ENCODE assay signal across 8 cellular contexts in the genomic region with DNA sequence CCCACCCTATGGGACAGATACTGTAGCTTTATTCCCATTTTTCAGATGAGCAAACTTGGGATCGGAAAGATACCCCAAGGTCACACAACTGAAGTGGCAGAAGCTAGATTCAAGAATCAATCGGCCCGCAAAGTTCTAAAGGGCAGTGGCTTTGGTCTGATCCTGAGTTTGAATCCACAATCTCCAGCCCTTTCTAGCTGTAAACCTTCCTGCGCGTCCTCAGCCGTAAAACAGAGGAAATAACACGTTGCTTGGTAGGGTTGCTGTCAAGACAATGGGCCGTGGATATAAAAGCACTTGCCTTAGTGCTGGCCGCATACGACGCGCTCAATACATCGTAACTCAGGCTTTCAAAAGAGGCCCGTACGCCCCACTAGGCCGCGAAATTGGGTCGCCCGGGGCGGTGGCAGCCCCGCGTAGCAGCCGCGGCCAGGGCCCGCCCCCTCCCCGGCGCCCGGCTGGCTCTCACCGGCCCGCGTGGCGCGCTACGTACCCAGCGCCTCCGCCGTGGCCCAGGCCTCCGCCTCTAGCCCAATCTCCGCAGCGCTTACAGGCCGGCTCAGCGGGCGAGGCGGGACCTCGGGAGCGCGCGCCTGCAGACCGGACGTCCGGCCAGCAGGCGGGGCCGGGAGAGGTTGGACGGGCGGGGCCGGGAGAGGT. TPM values are rescaled to one million over a fixed set of nuclear protein-coding genes. Genes with fewer than 3 reads are reported as not detected.
A peak's percentile ranks its signal among the peaks of the same experiment; 100 is the strongest.
DNase-seq lines count a peak whose midpoint lies in the region; ATAC-seq and TF ChIP-seq lines count a peak whose summit lies in the region.

A gene with protein sequence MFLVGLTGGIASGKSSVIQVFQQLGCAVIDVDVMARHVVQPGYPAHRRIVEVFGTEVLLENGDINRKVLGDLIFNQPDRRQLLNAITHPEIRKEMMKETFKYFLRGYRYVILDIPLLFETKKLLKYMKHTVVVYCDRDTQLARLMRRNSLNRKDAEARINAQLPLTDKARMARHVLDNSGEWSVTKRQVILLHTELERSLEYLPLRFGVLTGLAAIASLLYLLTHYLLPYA (minus strand): TSS at position 573 of the 660 bp plus-strand sequence. CDS start 16,747 bp downstream, outside the sequence.

- H3K36me3 ChIP-seq in iPS-20b (ENCODE audit: insufficient read depth, low read depth, low read length) = no peaks in the 10 kb centered on the region

- H3K27ac ChIP-seq in VCaP (peak within 1 kb of the TSS; percentile 99), iPS-20b (ENCODE audit: low read length) (peak within 1 kb of the TSS; percentile 59), skin epidermis (peak within 1 kb of the TSS; percentile 83 to 98 (median 93))

- DNase-seq in A172 (ENCODE audit: low spot score) (peak; percentile 76), NCI-H2171 treated with DMSO at 0.1 percent for 48 hours (lab: John Stamatoyannopoulos, UW) (peak; percentile 95), T47D (ENCODE audit: low read depth in 1 of 2, low spot score in 1 of 2) (peak; percentile 94 to 98)

- peak; percentile 86 for ATAC-seq in GM18867 (IDR thresholded peaks at IDR 0.05; ENCODE audit: unreplicated experiment)
- ATAC-seq in HG03103 (IDR thresholded peaks at IDR 0.05; ENCODE audit: low read depth, unreplicated experiment) = peak; percentile 86

- TF ChIP-seq CTCF in VCaP (conservative IDR thresholded peaks at IDR 0.05) = no peak

- peak within 1 kb of the TSS; percentile 98 for H3K9ac ChIP-seq in iPS-20b (ENCODE audit: low read depth, low read length)

- in situ Hi-C loops in T47D (cut with HindIII; ENCODE audit: low pct_unique_long_range_greater_than_20kb, low sequenced_read_pairs) = no loop called here

- H3K27me3 ChIP-seq in iPS-20b (ENCODE audit: insufficient read depth, low read length) = no peaks in the 10 kb centered on the region

- no peaks in the 10 kb centered on the region for H3K9me3 ChIP-seq in iPS-20b (ENCODE audit: insufficient read depth, low read depth, low read length)

- peak within 1 kb of the TSS; percentile 96 for H3K4me3 ChIP-seq in iPS-20b (ENCODE audit: low read length)
- peak within 1 kb of the TSS; percentile 51 to 68 (median 59) for H3K4me3 ChIP-seq in skin epidermis

- no peaks in the 10 kb centered on the region; the same call in 1 of the 2 replicates for H3K4me1 ChIP-seq in iPS-20b (ENCODE audit: insufficient read depth, low read length)

RNA-seq across cellular contexts. Expression of the gene that starts here (rescaled TPM):
- total RNA-seq in A172 (2014; rRNA removed; shearing (Covaris generic)) = 33.0 and 34.8 TPM in 2 replicates

Comparison
In these comparisons a context has a peak if more than half of its experiments do, and no peak if none do; other contexts are left out.
1. Peak in every context shown above with its lines: DNase-seq, ATAC-seq, H3K4me3 ChIP-seq and H3K27ac ChIP-seq.